Comparison of ENCODE assay signal across 1 cellular context in genomic region chr17:81322271-81323082, GRCh38.
TF ChIP-seq lines count a peak whose summit lies in the region.

No MANE protein-coding gene starts in this region.

TF ChIP-seq in HCT116, 20 proteins besides CTCF, POLR2A, EP300 and RAD21 (continued from another document):
- TF ChIP-seq ZBTB33 (IDR thresholded peaks at IDR 0.05; ENCODE audit: extremely low read depth, insufficient replicate concordance, low read length) (no peak), YY1 (IDR thresholded peaks at IDR 0.05; ENCODE audit: extremely low read depth, insufficient replicate concordance, low read depth, low read length) (no peak), CBX3 (IDR thresholded peaks at IDR 0.05; ENCODE audit: low read depth) (no peak), ZNF274 (IDR thresholded peaks at IDR 0.05; ENCODE audit: low read depth, low read length) (no peak), ZFX (IDR thresholded peaks at IDR 0.05) (no peak)
